Comparison of ENCODE assay signal across 16 cellular contexts in genomic region chr7:19114591-19114855, GRCh38. TPM values are rescaled to one million over a fixed set of nuclear protein-coding genes. Genes with fewer than 3 reads are reported as not detected.
A peak's percentile ranks its signal among the peaks of the same experiment; 100 is the strongest.
DNase-seq lines count a peak whose midpoint lies in the region; ATAC-seq and TF ChIP-seq lines count a peak whose summit lies in the region.
"Had no signal": no experiment of that assay in that cellular context is flagged by ENCODE, and none has a peak within 500 bp of the region (broad histone marks: within the 10 kb centered on the region; RNA-seq: fewer than 3 reads in every experiment).

No MANE protein-coding gene starts in this region.

- H4K20me1 ChIP-seq in hepatocyte (ENCODE audit: insufficient read depth, poor library complexity, severe bottlenecking), result peaks cover 22% of the 10 kb centered on the region

- peak overlapping the region; percentile 91 for H3K27ac ChIP-seq in hepatocyte
- H3K27ac ChIP-seq in uterus, result peak overlapping the region; percentile 22 to 73
- H3K27ac ChIP-seq: transverse colon had no signal

- H3K4me3 ChIP-seq in astrocyte of the spinal cord (ENCODE audit: low read depth, low read length), result peak overlapping the region; percentile 98
- peak overlapping the region; percentile 53 for H3K4me3 ChIP-seq in hepatocyte
- peak overlapping the region in 1 of 2 donors; percentile 52 for H3K4me3 ChIP-seq in uterus
- H3K4me3 ChIP-seq: transverse colon had no signal

- no peak overlapping the region for H3K27ac Mint-ChIP-seq in activated T-cell treated with anti-CD3 and anti-CD28 coated beads, Interleukin-2, amount 50 U/mL, for 72 hours

- H3K9me3 Mint-ChIP-seq in activated T-cell treated with anti-CD3 and anti-CD28 coated beads, Interleukin-2, amount 50 U/mL, for 72 hours, result peaks cover 0 to 1% of the 10 kb centered on the region in 2 donors

- peak overlapping the region; percentile 89 for H3K4me2 ChIP-seq in hepatocyte

- peaks cover 66% of the 10 kb centered on the region for H3K27me3 Mint-ChIP-seq in activated T-cell treated with anti-CD3 and anti-CD28 coated beads, Interleukin-2, amount 50 U/mL, for 72 hours (ENCODE audit: low read depth)

- H2AFZ ChIP-seq in hepatocyte, result no peak overlapping the region

- WGBS in hepatocyte (ENCODE audit: low lambda C conversion rate, missing lambda C conversion rate), result 8% methylated on average over 1 of the region's 1 CpG

- no peaks in the 10 kb centered on the region for H3K9me3 ChIP-seq in hepatocyte (ENCODE audit: low read depth)
- H3K9me3 ChIP-seq in uterus, result no peaks in the 10 kb centered on the region
- H3K9me3 ChIP-seq: Caco-2, transverse colon had no signal

- no peak overlapping the region for H3K4me3 Mint-ChIP-seq in activated T-cell treated with anti-CD3 and anti-CD28 coated beads, Interleukin-2, amount 50 U/mL, for 72 hours

- in situ Hi-C loops in astrocyte of the spinal cord (cut with HindIII; ENCODE audit: low sequenced_read_pairs), result no loop called here

- H3K9me2 ChIP-seq in hepatocyte (replicated peaks; ENCODE audit: insufficient read depth), result no peaks in the 10 kb centered on the region

- ATAC-seq in activated T-cell treated with anti-CD3 and anti-CD28 coated beads, Interleukin-2, amount 50 U/mL, for 72 hours (replicated peaks in 1 of 2), result no peak
- no peak for ATAC-seq in left lobe of liver

- TF ChIP-seq POLR2A in uterus (IDR thresholded peaks at IDR 0.05), result no peak

- peaks cover 6% of the 10 kb centered on the region for H3K4me1 Mint-ChIP-seq in activated T-cell treated with anti-CD3 and anti-CD28 coated beads, Interleukin-2, amount 50 U/mL, for 72 hours (ENCODE audit: low read depth)

- H3K27me3 ChIP-seq in hepatocyte, result peaks cover 87% of the 10 kb centered on the region
- H3K27me3 ChIP-seq in uterus, result no peaks in the 10 kb centered on the region

- intact Hi-C loops in uterus (cut with DNase I; ENCODE audit: low total_unique reads), result no loop called here

- DNase-seq in HT1080 (ENCODE audit: low read depth), result peak; percentile 25
- no peak for DNase-seq in astrocyte of the spinal cord (ENCODE audit: low read depth, low spot score)
- no peak for DNase-seq in hepatocyte (ENCODE audit: low spot score)
- no peak for DNase-seq in uterus
- DNase-seq in NCI-H128 (lab: John Stamatoyannopoulos, UW; ENCODE audit: unreplicated experiment), result no peak
- DNase-seq in activated T-cell treated with anti-CD3 and anti-CD28 coated beads, Interleukin-2, amount 50 U/mL, for 72 hours, result no peak
- DNase-seq in left lobe of liver (ENCODE audit: low spot score), result no peak
- DNase-seq: activated CD4-positive, alpha-beta T cell treated with anti-CD3 and anti-CD28 coated beads, Interleukin-2, amount 50 U/mL, for 4 hours; aorta; Caco-2; glutamatergic neuron; kidney; NCI-H2227 treated with DMSO at 0.1 percent for 48 hours; stimulated activated CD4-positive, alpha-beta T cell treated with anti-CD3 and anti-CD28 coated beads, Interleukin-1b, Interleukin-23, amount 100 ng/mL, for 48 hours; transverse colon had no signal

- peaks cover 61% of the 10 kb centered on the region for H3K79me2 ChIP-seq in hepatocyte

- H3K36me3 ChIP-seq in hepatocyte (replicated peaks; ENCODE audit: insufficient read depth, low read depth) (no peaks in the 10 kb centered on the region), uterus (no peaks in the 10 kb centered on the region)
- H3K36me3 ChIP-seq: transverse colon had no signal

- H3K4me1 ChIP-seq in hepatocyte (ENCODE audit: insufficient read depth) (peaks cover 7% of the 10 kb centered on the region), uterus (no peaks in the 10 kb centered on the region)
- H3K4me1 ChIP-seq: Caco-2 had no signal

- TF ChIP-seq CTCF in astrocyte of the spinal cord (IDR thresholded peaks at IDR 0.05; ENCODE audit: low read depth, low read length) (no peak), hepatocyte (IDR thresholded peaks at IDR 0.05; ENCODE audit: poor library complexity) (no peak), uterus (IDR thresholded peaks at IDR 0.05) (no peak)

- peaks cover 2 to 3% of the 10 kb centered on the region in 2 donors for H3K36me3 Mint-ChIP-seq in activated T-cell treated with anti-CD3 and anti-CD28 coated beads, Interleukin-2, amount 50 U/mL, for 72 hours (ENCODE audit: insufficient read depth in 2 of 2)

RNA-seq across cellular contexts. Expression of gene TWIST1, which starts 2.9 kb away (rescaled TPM):
- total RNA-seq in HT1080 (2014; rRNA removed; shearing (Covaris generic)), result 19.1 and 19.3 TPM in 2 replicates
- polyA plus RNA-seq in HT1080 (2015; cell fraction: cytosol; rRNA removed), result 11.5 and 13.9 TPM in 2 replicates
- 7.9 and 10.4 TPM in 2 replicates for polyA plus RNA-seq in HT1080 (2015; cell fraction: nucleus; rRNA removed)
- total RNA-seq in hepatocyte, result 18.7 and 23.2 TPM in 2 replicates
- 21.2 and 24.7 TPM in 2 replicates for polyA plus RNA-seq in hepatocyte
- 10 to 100 TPM in 3 of 4 donors, 1 to 10 TPM in 1; 8.5 to 26.6 (median 19.7) TPM for total RNA-seq in uterus
- total RNA-seq in activated T-cell treated with anti-CD3 and anti-CD28 coated beads, Interleukin-2, amount 50 U/mL, for 72 hours, result 1 to 10 TPM in 1 of 2 donors, under 1 TPM in 1; 0.48 to 6.5 TPM
- not detected for total RNA-seq in left lobe of liver
- total RNA-seq: Caco-2, renal cortical epithelial cell had no signal

RNA-seq across cellular contexts. Expression of gene FERD3L, which starts 30.7 kb away (rescaled TPM):
- not detected in 2 replicates for total RNA-seq in HT1080 (2014; rRNA removed; shearing (Covaris generic))
- not detected in 2 replicates for polyA plus RNA-seq in HT1080 (2015; cell fraction: cytosol; rRNA removed)
- not detected in 2 replicates for polyA plus RNA-seq in HT1080 (2015; cell fraction: nucleus; rRNA removed)
- not detected in 2 replicates for total RNA-seq in hepatocyte
- polyA plus RNA-seq in hepatocyte, result not detected in 2 replicates
- not detected for total RNA-seq in uterus
- not detected for total RNA-seq in activated T-cell treated with anti-CD3 and anti-CD28 coated beads, Interleukin-2, amount 50 U/mL, for 72 hours
- not detected for total RNA-seq in left lobe of liver
- total RNA-seq: aorta, Caco-2, kidney, renal cortical epithelial cell, transverse colon had no signal
- polyA plus RNA-seq: aorta had no signal
